ENCODE assay signal across 20 cellular contexts in genomic region chr1:96872757-96873156, GRCh38.
A peak's percentile ranks its signal among the peaks of the same experiment; 100 is the strongest.
DNase-seq lines count a peak whose midpoint lies in the region; FAIRE-seq and TF ChIP-seq lines count a peak whose summit lies in the region.
"Had no signal": no experiment of that assay in that cellular context is flagged by ENCODE, and none has a peak within 500 bp of the region (broad histone marks: within the 10 kb centered on the region; RNA-seq: fewer than 3 reads in every experiment).

No MANE protein-coding gene starts in this region.

- DNase-seq in DMS53 (lab: John Stamatoyannopoulos, UW) (peak; percentile 23), DMS53 treated with DMSO at 0.1 percent for 48 hours (lab: John Stamatoyannopoulos, UW; ENCODE audit: unreplicated experiment) (no peak), HFFc6 (no peak), H1 (ENCODE audit: low read depth in 1 of 2, low spot score in 2 of 2) (no peak), mesendoderm (peak; percentile 41), NCI-H345 treated with DMSO at 0.1 percent for 48 hours (lab: John Stamatoyannopoulos, UW; ENCODE audit: unreplicated experiment) (no peak), erythroblast (lab: John Stamatoyannopoulos, UW) (no peak), NCI-H1694 (lab: John Stamatoyannopoulos, UW) (no peak)
- DNase-seq: 8988T, GF-D8, NCI-H1048, NCI-H146, NCI-H2081 treated with DMSO at 0.1 percent for 48 hours, NCI-H524 treated with DMSO at 0.1 percent for 48 hours, RPMI8226, SW 1271 had no signal

- H2AFZ ChIP-seq in H1 (ENCODE audit: low read length) = no peak overlapping the region

- H3K79me1 ChIP-seq in H1 (ENCODE audit: low read depth, low read length) (no peaks in the 10 kb centered on the region), mesendoderm (ENCODE audit: low read length) (no peaks in the 10 kb centered on the region)

- no peak overlapping the region for H2BK15ac ChIP-seq in H1 (ENCODE audit: low read length)
- no peak overlapping the region for H2BK15ac ChIP-seq in mesendoderm (replicated peaks; ENCODE audit: low read depth)

- no peaks in the 10 kb centered on the region for H3K4me1 ChIP-seq in H1 (replicated peaks in 1 of 4; ENCODE audit: control insufficient read depth in 3 of 4, insufficient read depth in 4 of 4, low read length in 3 of 4)
- no peaks in the 10 kb centered on the region for H3K4me1 ChIP-seq in mesendoderm (ENCODE audit: control insufficient read depth, low read depth, low read length)
- H3K4me1 ChIP-seq: BLaER1 had no signal

- no peak overlapping the region for H3K14ac ChIP-seq in H1 (ENCODE audit: insufficient read length)

- no peak overlapping the region for H2BK5ac ChIP-seq in H1 (ENCODE audit: low read depth, low read length)
- H2BK5ac ChIP-seq in mesendoderm (ENCODE audit: low read length) = no peak overlapping the region

- WGBS in H1 (ENCODE audit: extremely low coverage in 1 of 2, insufficient coverage in 1 of 2, insufficient read length in 1 of 2, insufficient replicate concordance in 2 of 2, low coverage in 1 of 2, low lambda C conversion rate in 2 of 2, missing lambda C conversion rate in 1 of 2), 2 experiments = 75% methylated on average over 2 of the region's 2 CpGs; no CpG with 5 or more reads in 1 of the 2 experiments
- no CpG with 5 or more reads among the region's 2 CpGs for WGBS in mesendoderm (ENCODE audit: extremely low coverage, insufficient coverage, low lambda C conversion rate)

- H2AK5ac ChIP-seq in H1 (ENCODE audit: low read depth, low read length) (no peak overlapping the region), mesendoderm (ENCODE audit: low read length) (no peak overlapping the region)

- H2BK12ac ChIP-seq in H1 (ENCODE audit: low read depth, low read length) = no peak overlapping the region

- no peak overlapping the region for H4K5ac ChIP-seq in H1 (ENCODE audit: insufficient read length, low read depth, low read length)
- H4K5ac ChIP-seq in mesendoderm (ENCODE audit: low read length) = no peak overlapping the region

- no peaks in the 10 kb centered on the region for H3K23me2 ChIP-seq in H1 (ENCODE audit: low read depth, low read length)

- no peak overlapping the region for H4K91ac ChIP-seq in H1 (replicated peaks; ENCODE audit: insufficient read length, low read length)

- H3K27me3 Mint-ChIP-seq in HFFc6 (ENCODE audit: insufficient read depth) = no peaks in the 10 kb centered on the region; the same call in 1 of the 2 replicates

- no peaks in the 10 kb centered on the region for H3K27me3 ChIP-seq in H1 (replicated peaks in 1 of 4; ENCODE audit: control insufficient read depth in 3 of 4, extremely low read depth in 1 of 4, insufficient read depth in 3 of 4, low read length in 3 of 4)
- H3K27me3 ChIP-seq in mesendoderm (ENCODE audit: insufficient read depth, low read length, poor library complexity) = no peaks in the 10 kb centered on the region
- H3K27me3 ChIP-seq: BLaER1 had no signal

- peaks cover 6% of the 10 kb centered on the region; the same call in 1 of the 2 replicates for H3K36me3 Mint-ChIP-seq in HFFc6 (ENCODE audit: low read depth)

- no peak for TF ChIP-seq EP300 in H1 (IDR thresholded peaks at IDR 0.05; ENCODE audit: borderline replicate concordance in 1 of 2, low read depth in 2 of 2, low read length in 2 of 2)

- POLR2A ChIA-PET in H1 (lab: Charles Lee; ENCODE audit: partially characterized antibody) = interaction anchor here (0.6 kb wide), 1 partner anchor 1726 kb away, joined by 5 read pairs; no protein-coding TSS in a partner anchor

- CTCF ChIA-PET in H1 (lab: Charles Lee; ENCODE audit: partially characterized antibody) = interaction anchor here (0.8 to 2.1 kb wide), 5 partner anchors 10 to 915 kb away, joined by 3 to 9 read pairs (median 4); no protein-coding TSS in a partner anchor

- H4K20me1 ChIP-seq in H1 (replicated peaks in 1 of 2; ENCODE audit: control insufficient read depth in 1 of 2, insufficient read depth in 2 of 2, low read length in 2 of 2) = no peaks in the 10 kb centered on the region
- H4K20me1 ChIP-seq: BLaER1 had no signal

- peak; percentile 61 to 68 for TF ChIP-seq RAD21 in H1 (IDR thresholded peaks at IDR 0.05 in 1 of 2, conservative IDR thresholded peaks at IDR 0.05 in 1 of 2; ENCODE audit: low read depth in 2 of 2, low read length in 2 of 2)

- no peaks in the 10 kb centered on the region for H3K4me1 Mint-ChIP-seq in HFFc6 (ENCODE audit: low read depth)

- no peak overlapping the region for H2BK20ac ChIP-seq in H1 (ENCODE audit: low read length)

- H3K36me3 ChIP-seq in H1 (ENCODE audit: control insufficient read depth in 2 of 4, insufficient read depth in 4 of 4, low read length in 3 of 4) = no peaks in the 10 kb centered on the region
- no peaks in the 10 kb centered on the region for H3K36me3 ChIP-seq in mesendoderm (ENCODE audit: control insufficient read depth, insufficient read depth, low read length)
- H3K36me3 ChIP-seq: BLaER1 had no signal

- no peak overlapping the region for H3K9ac ChIP-seq in H1 (replicated peaks in 1 of 4; ENCODE audit: extremely low read depth in 1 of 4, low read depth in 3 of 4, low read length in 3 of 4)
- H3K9ac ChIP-seq in mesendoderm (ENCODE audit: low read length) = no peak overlapping the region
- H3K9ac ChIP-seq: BLaER1 had no signal

- H3K27ac Mint-ChIP-seq in HFFc6 = no peak overlapping the region

- peaks cover 16% of the 10 kb centered on the region for H3K9me3 Mint-ChIP-seq in HFFc6

- H3K4ac ChIP-seq in H1 (replicated peaks; ENCODE audit: insufficient read length, low read depth, low read length) (no peak overlapping the region), mesendoderm (ENCODE audit: low read depth, low read length) (no peak overlapping the region)

- H3K27ac ChIP-seq in H1 (ENCODE audit: low read depth, low read length) (no peak overlapping the region), mesendoderm (ENCODE audit: low read depth, low read length) (no peak overlapping the region)
- H3K27ac ChIP-seq: BLaER1 had no signal

- H3K4me2 ChIP-seq in H1 (ENCODE audit: insufficient read depth in 1 of 2, low read depth in 2 of 2, low read length in 2 of 2) (no peak overlapping the region), mesendoderm (ENCODE audit: low read length) (no peak overlapping the region)
- H3K4me2 ChIP-seq: BLaER1 had no signal

- TF ChIP-seq POLR2A in H1 (IDR thresholded peaks at IDR 0.05; ENCODE audit: control extremely low read depth in 1 of 2, low read depth in 2 of 2, low read length in 2 of 2) (no peak), erythroblast (IDR thresholded peaks at IDR 0.05; ENCODE audit: low read length) (no peak)

- H3K56ac ChIP-seq in H1 (replicated peaks; ENCODE audit: insufficient read length, low read depth, low read length) = no peak overlapping the region
- no peak overlapping the region for H3K56ac ChIP-seq in mesendoderm (ENCODE audit: low read length)

- H3K79me2 ChIP-seq in H1 (ENCODE audit: control insufficient read depth in 1 of 2, insufficient read depth in 2 of 2, low read length in 2 of 2) (no peaks in the 10 kb centered on the region), mesendoderm (ENCODE audit: control insufficient read depth, insufficient read depth, low read length) (no peaks in the 10 kb centered on the region)

- no peaks in the 10 kb centered on the region for H3K9me3 ChIP-seq in H1 (ENCODE audit: insufficient read depth in 2 of 2, low read depth in 1 of 2, low read length in 1 of 2)

- H2BK120ac ChIP-seq in H1 (replicated peaks; ENCODE audit: low read depth, low read length) = no peak overlapping the region
- H2BK120ac ChIP-seq in mesendoderm (ENCODE audit: low read depth, low read length) = no peak overlapping the region

- 0 out of 2 replicates have a peak, but pooled peaks have one; percentile 14 for TF ChIP-seq CTCF in HFFc6 (IDR thresholded peaks at IDR 0.05)
- TF ChIP-seq CTCF in H1 (IDR thresholded peaks at IDR 0.05; ENCODE audit: control extremely low read depth in 1 of 3, insufficient read depth in 1 of 3, low read depth in 1 of 3, low read length in 3 of 3) = peak in 2 of 3 experiments; percentile 41 to 60; a peak in 3 of 4 replicates

- H3K4me3 Mint-ChIP-seq in HFFc6 = no peak overlapping the region

- no peak overlapping the region for H3K18ac ChIP-seq in H1 (ENCODE audit: extremely low read depth, low read length)
- H3K18ac ChIP-seq in mesendoderm (ENCODE audit: low read length) = no peak overlapping the region

- H4K8ac ChIP-seq in H1 (ENCODE audit: extremely low read depth, insufficient read depth, low read length) (no peak overlapping the region; the same call in 1 of the 2 replicates), mesendoderm (ENCODE audit: low read depth, low read length) (no peak overlapping the region)

- no peak overlapping the region for H3K23ac ChIP-seq in H1 (ENCODE audit: insufficient read length)
- H3K23ac ChIP-seq in mesendoderm (ENCODE audit: low read length) = no peak overlapping the region

- FAIRE-seq in H1 (lab: Jason Lieb, UNC) = peak; percentile 81
- FAIRE-seq: GM19239, H54, K562 had no signal

- H3K4me3 ChIP-seq in H1 (ENCODE audit: extremely low read depth in 1 of 4, insufficient read depth in 2 of 4, low read depth in 3 of 4, low read length in 4 of 4) (no peak overlapping the region), mesendoderm (ENCODE audit: low read length) (no peak overlapping the region)
- H3K4me3 ChIP-seq: BLaER1, K562 had no signal

TF ChIP-seq in H1, 55 proteins besides CTCF, POLR2A, EP300 and RAD21 (continues in another document):
- TF ChIP-seq FOSL1 (IDR thresholded peaks at IDR 0.05; ENCODE audit: insufficient read depth, low read depth, low read length) = no peak
- no peak for TF ChIP-seq MAFK (IDR thresholded peaks at IDR 0.05; ENCODE audit: low read depth, low read length)
- TF ChIP-seq CBX5 (IDR thresholded peaks at IDR 0.05; ENCODE audit: low read depth, low read length) = no peak
- TF ChIP-seq GABPA (IDR thresholded peaks at IDR 0.05; ENCODE audit: borderline replicate concordance, insufficient read depth, low read length) = no peak
- TF ChIP-seq EGR1 (IDR thresholded peaks at IDR 0.05; ENCODE audit: borderline replicate concordance, low read depth, low read length) = no peak
- no peak for TF ChIP-seq CHD1 (IDR thresholded peaks at IDR 0.05; ENCODE audit: low read depth, low read length)
- no peak for TF ChIP-seq BCL11A (IDR thresholded peaks at IDR 0.05; ENCODE audit: low read depth in 2 of 2, low read length in 2 of 2)
- no peak for TF ChIP-seq TAF1 (IDR thresholded peaks at IDR 0.05; ENCODE audit: low read depth, low read length)
- no peak for TF ChIP-seq TCF12 (IDR thresholded peaks at IDR 0.05; ENCODE audit: low read depth, low read length)
- no peak for TF ChIP-seq SRF (IDR thresholded peaks at IDR 0.05; ENCODE audit: low read depth, low read length)
- no peak for TF ChIP-seq RBBP5 (IDR thresholded peaks at IDR 0.05; ENCODE audit: borderline replicate concordance, low read depth, low read length)
- TF ChIP-seq BACH1 (IDR thresholded peaks at IDR 0.05; ENCODE audit: low read length) = no peak
- TF ChIP-seq SAP30 (IDR thresholded peaks at IDR 0.05; ENCODE audit: insufficient read depth, insufficient replicate concordance, low read length) = no peak
- TF ChIP-seq YY1 (IDR thresholded peaks at IDR 0.05; ENCODE audit: low read depth, low read length) = no peak
- TF ChIP-seq JUND (IDR thresholded peaks at IDR 0.05; ENCODE audit: low read length) = no peak
- TF ChIP-seq NRF1 (IDR thresholded peaks at IDR 0.05; ENCODE audit: low read depth, low read length) = no peak
- TF ChIP-seq TAF7 (optimal IDR thresholded peaks at IDR 0.05; ENCODE audit: borderline replicate concordance, low read depth, low read length) = no peak

Comparison
In these comparisons a context has a peak if more than half of its experiments do, and no peak if none do; other contexts are left out.
1. DNase-seq: peak in DMS53 (single experiment) and mesendoderm (single experiment); none in DMS53 treated with DMSO at 0.1 percent for 48 hours (single experiment), HFFc6 (single experiment), H1 (0 of 2), NCI-H345 treated with DMSO at 0.1 percent for 48 hours (single experiment), erythroblast (0 of 2) and NCI-H1694 (single experiment).